10 cellular contexts compared by ENCODE assay signal in genomic region chrY:14344648-14345333, GRCh38.
A peak's percentile ranks its signal among the peaks of the same experiment; 100 is the strongest.
DNase-seq lines count a peak whose midpoint lies in the region; ATAC-seq lines count a peak whose summit lies in the region.
"Had no signal": no experiment of that assay in that cellular context is flagged by ENCODE, and none has a peak within 500 bp of the region (broad histone marks: within the 10 kb centered on the region; RNA-seq: fewer than 3 reads in every experiment).

No MANE protein-coding gene starts in this region.

- H3K4me1 Mint-ChIP-seq in activated CD8-positive, alpha-beta memory T cell treated with anti-CD3 and anti-CD28 coated beads, Interleukin-2, amount 10 ng/mL, durations not matched to agents 7 days and 5 days = peaks cover 32% of the 10 kb centered on the region
- peaks cover 76% of the 10 kb centered on the region for H3K4me1 Mint-ChIP-seq in stimulated activated naive CD8-positive, alpha-beta T cell treated with anti-CD3 and anti-CD28 coated beads, Interleukin-15, Interleukin-2, amounts not matched to agents 100 ng/mL and 50 ng/mL, for 24 hours (ENCODE audit: low read depth)
- H3K4me1 Mint-ChIP-seq: nephron had no signal

- peak; percentile 54 for ATAC-seq in activated CD8-positive, alpha-beta memory T cell treated with anti-CD3 and anti-CD28 coated beads, Interleukin-2, amount 10 ng/mL, durations not matched to agents 7 days and 5 days
- ATAC-seq in HG03196 (IDR thresholded peaks at IDR 0.05; ENCODE audit: unreplicated experiment) (peak; percentile 55), GM18861 (IDR thresholded peaks at IDR 0.05; ENCODE audit: unreplicated experiment) (no peak), aorta (ENCODE audit: low FRiP score) (no peak)

- no peak overlapping the region for H3K4me3 ChIP-seq in aorta (ENCODE audit: low read length in 2 of 2)

- WGBS in aorta, 2 donors = 49% methylated on average over 5 of the region's 5 CpGs; no CpG with 5 or more reads in 1 of the 2 donors

- CTCF ChIA-PET in activated CD8-positive, alpha-beta memory T cell treated with anti-CD3 and anti-CD28 coated beads, Interleukin-2, amount 10 ng/mL, durations not matched to agents 7 days and 5 days (lab: Charles Lee) = interaction anchor here (0.6 kb wide), 1 partner anchor 489 kb away, joined by 3 read pairs; no protein-coding TSS in a partner anchor

- H3K27ac Mint-ChIP-seq in activated CD8-positive, alpha-beta memory T cell treated with anti-CD3 and anti-CD28 coated beads, Interleukin-2, amount 10 ng/mL, durations not matched to agents 7 days and 5 days = peak overlapping the region; percentile 21
- H3K27ac Mint-ChIP-seq in stimulated activated naive CD8-positive, alpha-beta T cell treated with anti-CD3 and anti-CD28 coated beads, Interleukin-15, Interleukin-2, amounts not matched to agents 100 ng/mL and 50 ng/mL, for 24 hours = peak overlapping the region; percentile 82
- H3K27ac Mint-ChIP-seq: nephron had no signal

- no peaks in the 10 kb centered on the region for H3K27me3 ChIP-seq in aorta (ENCODE audit: control insufficient read depth in 1 of 2, insufficient read depth in 2 of 2, low read length in 1 of 2)

- peaks cover 3% of the 10 kb centered on the region for H3K27me3 Mint-ChIP-seq in activated CD8-positive, alpha-beta memory T cell treated with anti-CD3 and anti-CD28 coated beads, Interleukin-2, amount 10 ng/mL, durations not matched to agents 7 days and 5 days
- no peaks in the 10 kb centered on the region for H3K27me3 Mint-ChIP-seq in stimulated activated naive CD8-positive, alpha-beta T cell treated with anti-CD3 and anti-CD28 coated beads, Interleukin-15, Interleukin-2, amounts not matched to agents 100 ng/mL and 50 ng/mL, for 24 hours

- no peaks in the 10 kb centered on the region for H3K4me1 ChIP-seq in aorta (ENCODE audit: control insufficient read depth in 1 of 2, insufficient read depth in 2 of 2, low read length in 2 of 2)

- H3K27ac ChIP-seq in aorta (ENCODE audit: low read depth in 1 of 2, low read length in 2 of 2) = no peak overlapping the region

- peaks cover 2% of the 10 kb centered on the region for H3K9me3 Mint-ChIP-seq in activated CD8-positive, alpha-beta memory T cell treated with anti-CD3 and anti-CD28 coated beads, Interleukin-2, amount 10 ng/mL, durations not matched to agents 7 days and 5 days (ENCODE audit: low read depth)
- H3K9me3 Mint-ChIP-seq in stimulated activated naive CD8-positive, alpha-beta T cell treated with anti-CD3 and anti-CD28 coated beads, Interleukin-15, Interleukin-2, amounts not matched to agents 100 ng/mL and 50 ng/mL, for 24 hours = peaks cover 3% of the 10 kb centered on the region
- H3K9me3 Mint-ChIP-seq: nephron had no signal

- H3K36me3 ChIP-seq in aorta (ENCODE audit: control insufficient read depth in 1 of 2, insufficient read depth in 2 of 2, low read length in 1 of 2) = no peaks in the 10 kb centered on the region

- peak; percentile 50 for DNase-seq in activated CD8-positive, alpha-beta memory T cell treated with anti-CD3 and anti-CD28 coated beads, Interleukin-2, amount 10 ng/mL, durations not matched to agents 7 days and 5 days
- DNase-seq in activated CD8-positive, alpha-beta memory T cell treated with anti-CD3 and anti-CD28 coated beads, Interleukin-2, amount 50 U/mL, for 4 hours = no peak
- DNase-seq in activated naive CD4-positive, alpha-beta T cell treated with Interleukin-2 at 50 U/mL for 16 hours = peak; percentile 31
- no peak for DNase-seq in SIG-M5 treated with dmso at 0.1 percent for 504 hours (lab: John Stamatoyannopoulos, UW; ENCODE audit: unreplicated experiment)
- DNase-seq in aorta = no peak
- DNase-seq: IMR-90 had no signal

- no peaks in the 10 kb centered on the region for H3K9me3 ChIP-seq in aorta (ENCODE audit: control insufficient read depth, low read length)

- peaks cover 2% of the 10 kb centered on the region for H3K36me3 Mint-ChIP-seq in activated CD8-positive, alpha-beta memory T cell treated with anti-CD3 and anti-CD28 coated beads, Interleukin-2, amount 10 ng/mL, durations not matched to agents 7 days and 5 days
- H3K36me3 Mint-ChIP-seq in stimulated activated naive CD8-positive, alpha-beta T cell treated with anti-CD3 and anti-CD28 coated beads, Interleukin-15, Interleukin-2, amounts not matched to agents 100 ng/mL and 50 ng/mL, for 24 hours (ENCODE audit: low read depth) = peaks cover 4% of the 10 kb centered on the region

- H3K4me3 Mint-ChIP-seq in activated CD8-positive, alpha-beta memory T cell treated with anti-CD3 and anti-CD28 coated beads, Interleukin-2, amount 10 ng/mL, durations not matched to agents 7 days and 5 days = peak overlapping the region; percentile 48
- H3K4me3 Mint-ChIP-seq in stimulated activated naive CD8-positive, alpha-beta T cell treated with anti-CD3 and anti-CD28 coated beads, Interleukin-15, Interleukin-2, amounts not matched to agents 100 ng/mL and 50 ng/mL, for 24 hours = peak overlapping the region; percentile 62
- H3K4me3 Mint-ChIP-seq: nephron had no signal

- intact Hi-C loops in aorta (cut with DNase I) = no loop called here

Comparison
In these comparisons a context has a peak if more than half of its experiments do, and no peak if none do; other contexts are left out.
1. DNase-seq: peak in activated CD8-positive, alpha-beta memory T cell treated with anti-CD3 and anti-CD28 coated beads, Interleukin-2, amount 10 ng/mL, durations not matched to agents 7 days and 5 days (single experiment) and activated naive CD4-positive, alpha-beta T cell treated with Interleukin-2 at 50 U/mL for 16 hours (single experiment); none in activated CD8-positive, alpha-beta memory T cell treated with anti-CD3 and anti-CD28 coated beads, Interleukin-2, amount 50 U/mL, for 4 hours (single experiment), SIG-M5 treated with dmso at 0.1 percent for 504 hours (single experiment) and aorta (0 of 2).
2. ATAC-seq: peak in activated CD8-positive, alpha-beta memory T cell treated with anti-CD3 and anti-CD28 coated beads, Interleukin-2, amount 10 ng/mL, durations not matched to agents 7 days and 5 days (single experiment) and HG03196 (single experiment); none in GM18861 (single experiment) and aorta (single experiment).